Comparison of ENCODE assay signal across 30 cellular contexts in genomic region chr11:112265659-112266409, GRCh38. TPM values are rescaled to one million over a fixed set of nuclear protein-coding genes. Genes with fewer than 3 reads are reported as not detected.
DNase-seq lines count a peak whose midpoint lies in the region; ATAC-seq, FAIRE-seq and TF ChIP-seq lines count a peak whose summit lies in the region.
"Had no signal": no experiment of that assay in that cellular context is flagged by ENCODE, and none has a peak within 500 bp of the region (broad histone marks: within the 10 kb centered on the region; RNA-seq: fewer than 3 reads in every experiment).

No MANE protein-coding gene starts in this region.

- no peak for FAIRE-seq in K562 (lab: Jason Lieb, UNC)
- FAIRE-seq: H54 had no signal

- H4K20me1 ChIP-seq in mammary epithelial cell (ENCODE audit: insufficient read depth, low read length) (no peaks in the 10 kb centered on the region), K562 (replicated peaks; ENCODE audit: control insufficient read depth, insufficient read depth, low read length) (no peaks in the 10 kb centered on the region), smooth muscle cell (ENCODE audit: low read depth) (no peaks in the 10 kb centered on the region)

- CTCF ChIA-PET in mammary epithelial cell (lab: Charles Lee; ENCODE audit: low non-redundant PET), result no interaction called here
- CTCF ChIA-PET in K562 (lab: Yijun Ruan, JAX; ENCODE audit: low intra/inter-chr PET ratio), result interaction anchor here (0.7 kb wide), 1 partner anchor 15 kb away, joined by 3 read pairs; no protein-coding TSS in a partner anchor

- TF ChIP-seq EP300 in K562 (IDR thresholded peaks at IDR 0.05; ENCODE audit: low read length), result no peak

- no TSS peak for BruUV-seq in mammary epithelial cell (replicated peaks; lab: Mats Ljungman, UMichigan)
- no TSS peak for BruUV-seq in K562 (replicated peaks; lab: Mats Ljungman, UMichigan)

- no peaks in the 10 kb centered on the region for H3K27me3 ChIP-seq in mammary epithelial cell (ENCODE audit: insufficient read depth, low read length)
- H3K27me3 ChIP-seq in breast epithelium, result no peaks in the 10 kb centered on the region
- H3K27me3 ChIP-seq in K562 (ENCODE audit: control insufficient read depth in 2 of 2, insufficient read depth in 2 of 2, low read length in 2 of 2), result no peaks in the 10 kb centered on the region; a peak in 1 of 5 replicates
- H3K27me3 ChIP-seq in smooth muscle cell (ENCODE audit: low read depth), result no peaks in the 10 kb centered on the region
- H3K27me3 ChIP-seq: adrenal gland, cardiac muscle cell, dorsolateral prefrontal cortex, neural progenitor cell had no signal

- no peak overlapping the region for H2AFZ ChIP-seq in mammary epithelial cell (ENCODE audit: low read depth, low read length)
- peak overlapping the region; percentile 30 for H2AFZ ChIP-seq in K562 (ENCODE audit: low read depth, low read length)
- peak overlapping the region; percentile 37 for H2AFZ ChIP-seq in smooth muscle cell (ENCODE audit: low read depth)
- H2AFZ ChIP-seq: neural progenitor cell had no signal

- in situ Hi-C loops in mammary epithelial cell (cut with MboI; ENCODE audit: low sequenced_read_pairs in 2 of 2) (no loop called here), K562 (cut with MboI) (no loop called here)

- POLR2A ChIA-PET in K562 (lab: Yijun Ruan, JAX), result interaction anchor here (0.9 to 1.0 kb wide), 2 partner anchors 23 to 46 kb away, joined by 3 read pairs; no protein-coding TSS in a partner anchor

- no peak for TF ChIP-seq RAD21 in K562 (CRISPR knock-in tag; conservative IDR thresholded peaks at IDR 0.05 in 1 of 2, IDR thresholded peaks at IDR 0.05 in 1 of 2)

- no peaks in the 10 kb centered on the region for H3K9me3 ChIP-seq in mammary epithelial cell (replicated peaks; ENCODE audit: insufficient read depth, low read length)
- H3K9me3 ChIP-seq in breast epithelium, result no peaks in the 10 kb centered on the region
- H3K9me3 ChIP-seq in K562 (replicated peaks; ENCODE audit: control insufficient read depth, insufficient read depth, low read depth, low read length), result no peaks in the 10 kb centered on the region
- no peaks in the 10 kb centered on the region for H3K9me3 ChIP-seq in smooth muscle cell (replicated peaks; ENCODE audit: low read depth)
- H3K9me3 ChIP-seq: adrenal gland had no signal

- no peak for TF ChIP-seq POLR2A in breast epithelium (IDR thresholded peaks at IDR 0.05)
- TF ChIP-seq POLR2A in K562 (conservative IDR thresholded peaks at IDR 0.05), result no peak

- 32% methylated on average over 11 of the region's 11 CpGs for WGBS in mammary epithelial cell (ENCODE audit: low coverage, missing lambda C conversion rate)
- WGBS in K562 (ENCODE audit: insufficient coverage, low coverage, missing lambda C conversion rate), result 26% methylated on average over 11 of the region's 11 CpGs
- WGBS in smooth muscle cell (ENCODE audit: low lambda C conversion rate), result 21% methylated on average over 11 of the region's 11 CpGs

- dilution Hi-C loops in mammary epithelial cell (cut with HindIII; ENCODE audit: low sequenced_read_pairs), result no loop called here

- H3K4me1 ChIP-seq in mammary epithelial cell (ENCODE audit: insufficient read depth, low read length), result no peaks in the 10 kb centered on the region
- H3K4me1 ChIP-seq in breast epithelium, result no peaks in the 10 kb centered on the region
- H3K4me1 ChIP-seq in K562 (replicated peaks in 1 of 2; ENCODE audit: control insufficient read depth in 2 of 2, insufficient read depth in 2 of 2, low read length in 2 of 2), result peaks cover 0 to 6% of the 10 kb centered on the region in 2 experiments; a peak in 3 of 5 replicates
- peaks cover 4% of the 10 kb centered on the region for H3K4me1 ChIP-seq in smooth muscle cell (ENCODE audit: low read depth)
- H3K4me1 ChIP-seq: neural progenitor cell had no signal

- H3K4me3 ChIP-seq in mammary epithelial cell (replicated peaks in 1 of 3; ENCODE audit: insufficient read depth in 1 of 3, low read depth in 2 of 3, low read length in 3 of 3) (no peak overlapping the region), breast epithelium (no peak overlapping the region), K562 (no peak overlapping the region), smooth muscle cell (no peak overlapping the region), foreskin fibroblast (ENCODE audit: low read depth in 1 of 2, low read length in 2 of 2) (no peak overlapping the region)
- H3K4me3 ChIP-seq: adrenal gland, cardiac muscle cell, dorsolateral prefrontal cortex, neural progenitor cell had no signal

- no peak overlapping the region for H3K4me2 ChIP-seq in mammary epithelial cell (ENCODE audit: insufficient read depth, low read depth, low read length)
- no peak overlapping the region for H3K4me2 ChIP-seq in K562 (ENCODE audit: insufficient read depth, low read length)
- peak overlapping the region; percentile 67 for H3K4me2 ChIP-seq in smooth muscle cell
- H3K4me2 ChIP-seq: KMS-11, neural progenitor cell had no signal

- peaks cover 10% of the 10 kb centered on the region for H3F3A ChIP-seq in smooth muscle cell (ENCODE audit: low read depth)

- peak; percentile 25 for DNase-seq in mammary epithelial cell
- no peak for DNase-seq in breast epithelium (ENCODE audit: low spot score in 2 of 2)
- no peak for DNase-seq in K562 (ENCODE audit: extremely low read depth in 1 of 4, low spot score in 3 of 4)
- peak; percentile 48 for DNase-seq in left kidney (ENCODE audit: low read depth, low spot score)
- no peak for DNase-seq in smooth muscle cell (lab: John Stamatoyannopoulos, UW; ENCODE audit: unreplicated experiment)
- DNase-seq in NCI-H128 (lab: John Stamatoyannopoulos, UW; ENCODE audit: unreplicated experiment), result no peak
- DNase-seq in foreskin fibroblast, result no peak
- DNase-seq: activated naive CD4-positive, alpha-beta T cell; activated T-cell treated with anti-CD3 and anti-CD28 coated beads, Interleukin-2, amount 50 U/mL, for 1 hour; DMS53; dorsolateral prefrontal cortex; glutamatergic neuron; left cardiac atrium; NCI-H1694; NCI-H2171; NCI-H524; NK-92 treated with Interleukin-12 subunit alpha and Interleukin-12 subunit beta, amount 100 ng/mL, for 24 hours had no signal

- TF ChIP-seq CTCF in mammary epithelial cell (conservative IDR thresholded peaks at IDR 0.05 in 1 of 2, IDR thresholded peaks at IDR 0.05 in 1 of 2; ENCODE audit: extremely low read depth in 1 of 2, insufficient read depth in 1 of 2, low read depth in 1 of 2, low read length in 2 of 2), result no peak
- TF ChIP-seq CTCF in breast epithelium (IDR thresholded peaks at IDR 0.05), result no peak
- TF ChIP-seq CTCF in K562 (IDR thresholded peaks at IDR 0.05 in 2 of 3, conservative IDR thresholded peaks at IDR 0.05 in 1 of 3; ENCODE audit: insufficient read depth in 2 of 3, low read depth in 1 of 3, low read length in 3 of 3), result no peak
- TF ChIP-seq CTCF in smooth muscle cell (IDR thresholded peaks at IDR 0.05; ENCODE audit: borderline replicate concordance, insufficient read depth, poor library complexity, severe bottlenecking), result no peak
- no peak for TF ChIP-seq CTCF in foreskin fibroblast (IDR thresholded peaks at IDR 0.05; ENCODE audit: low read depth, low read length)

- intact Hi-C loops in mammary epithelial cell (cut with micrococcal nuclease), result no loop called here
- intact Hi-C loops in breast epithelium (cut with DNase I; ENCODE audit: low total_unique reads), result no loop called here
- intact Hi-C loops in K562 (cut with micrococcal nuclease), result no loop called here

- ATAC-seq in K562, result no peak
- ATAC-seq in GM21526 (IDR thresholded peaks at IDR 0.05; ENCODE audit: low FRiP score, unreplicated experiment), result no peak
- ATAC-seq: Panc1 had no signal

- H3K79me2 ChIP-seq in mammary epithelial cell (ENCODE audit: insufficient read depth, low read length) (no peaks in the 10 kb centered on the region), K562 (ENCODE audit: control insufficient read depth, insufficient read depth, low read length) (no peaks in the 10 kb centered on the region), smooth muscle cell (ENCODE audit: low read depth) (no peaks in the 10 kb centered on the region)

- no peaks in the 10 kb centered on the region for H3K9me1 ChIP-seq in K562 (ENCODE audit: control insufficient read depth, insufficient read depth, low read length)

- H3K27ac ChIP-seq in mammary epithelial cell (ENCODE audit: insufficient read depth, low read depth, low read length) (no peak overlapping the region), breast epithelium (no peak overlapping the region), K562 (ENCODE audit: extremely low read depth, low read depth, low read length) (no peak overlapping the region), smooth muscle cell (ENCODE audit: low read depth) (peak overlapping the region; percentile 35)
- H3K27ac ChIP-seq: 22Rv1, cardiac muscle cell, dorsolateral prefrontal cortex, KMS-11, neural progenitor cell had no signal

- no peak overlapping the region for H3K9ac ChIP-seq in mammary epithelial cell (ENCODE audit: insufficient read depth, low read length)
- no peak overlapping the region for H3K9ac ChIP-seq in K562 (ENCODE audit: insufficient read depth in 1 of 2, low read depth in 2 of 2, low read length in 2 of 2)
- H3K9ac ChIP-seq in smooth muscle cell (ENCODE audit: low read depth), result no peak overlapping the region
- H3K9ac ChIP-seq: KMS-11, neural progenitor cell had no signal

- H3K36me3 ChIP-seq in mammary epithelial cell (ENCODE audit: insufficient read depth, low read length) (no peaks in the 10 kb centered on the region), breast epithelium (no peaks in the 10 kb centered on the region), K562 (ENCODE audit: control insufficient read depth, insufficient read depth, low read length) (no peaks in the 10 kb centered on the region), smooth muscle cell (ENCODE audit: low read depth) (no peaks in the 10 kb centered on the region)
- H3K36me3 ChIP-seq: adrenal gland, cardiac muscle cell, neural progenitor cell had no signal

RNA-seq across cellular contexts. Expression of gene PLET1, which starts 5.2 kb away (rescaled TPM):
- not detected for total RNA-seq in mammary epithelial cell
- polyA plus RNA-seq in mammary epithelial cell, result not detected
- not detected for polyA minus RNA-seq in mammary epithelial cell
- not detected for total RNA-seq in breast epithelium
- not detected in 2 replicates for total RNA-seq in K562 (2011; cell fraction: chromatin; rRNA removed; ENCODE audit: low replicate concordance)
- not detected in 2 replicates for total RNA-seq in K562 (2011; cell fraction: nucleolus; rRNA removed)
- not detected in 2 replicates for total RNA-seq in K562 (2011; cell fraction: nucleoplasm; rRNA removed)
- not detected in 2 replicates for total RNA-seq in K562 (2014; rRNA removed)
- not detected in 2 replicates for total RNA-seq in K562 (2014; rRNA removed; fragmentation: Illumina TruSeq; extraction: Trizol)
- not detected in 2 replicates for total RNA-seq in K562 (2015; rRNA removed; fragmentation: Illumina TruSeq; extraction: Trizol)
- not detected in 2 replicates for total RNA-seq in K562 (2021)
- not detected in 2 replicates for polyA plus RNA-seq in K562 (2011; rRNA removed)
- not detected in 2 replicates for polyA plus RNA-seq in K562 (2011; cell fraction: cytosol; rRNA removed)
- not detected in 2 replicates for polyA plus RNA-seq in K562 (2011; cell fraction: nucleus; rRNA removed)
- not detected in 2 replicates for polyA plus RNA-seq in K562 (2012)
- not detected in 2 replicates for polyA plus RNA-seq in K562 (2014; fragmentation: Illumina TruSeq; extraction: Trizol)
- polyA plus RNA-seq in K562 (2014; fragmentation: Nextera tagmentation; extraction: Ambion mirVana), result not detected
- not detected in 2 replicates for polyA plus RNA-seq in K562 (2014; rRNA removed)
- polyA minus RNA-seq in K562 (2011; rRNA and poly(A)+ RNA removed), result not detected in 2 replicates
- polyA minus RNA-seq in K562 (2011; cell fraction: cytosol; rRNA and poly(A)+ RNA removed), result not detected in 2 replicates
- not detected in 2 replicates for polyA minus RNA-seq in K562 (2011; cell fraction: nucleus; rRNA and poly(A)+ RNA removed)
- total RNA-seq in smooth muscle cell, result not detected in 2 replicates
- 0.15 TPM in 1 of 2 replicates, not detected in the other for polyA plus RNA-seq in smooth muscle cell
- total RNA-seq: adrenal gland; cardiac muscle cell; dorsolateral prefrontal cortex; HT-29; left cardiac atrium; mesothelial cell of epicardium; progenitor cell of endocrine pancreas; skeletal muscle tissue; T-helper 1 cell treated with Interleukin-12 subunit alpha and Interleukin-12 subunit beta and Interleukin-4 antibody, amounts not matched to agents 30 ng/mL and 1 ng/mL, for 36 hours had no signal
- polyA plus RNA-seq: adrenal gland, cardiac muscle cell had no signal

RNA-seq across cellular contexts. Expression of gene PTS, which starts 39.6 kb away (rescaled TPM):
- total RNA-seq in mammary epithelial cell (10 to 100 TPM; 47.5 to 66.4 TPM), breast epithelium (10 to 100 TPM; 21.8 to 40.4 (median 38.7) TPM), K562 (2014; rRNA removed) (36.5 and 41.1 TPM in 2 replicates), K562 (2014; rRNA removed; fragmentation: Illumina TruSeq; extraction: Trizol) (40.3 and 43.0 TPM in 2 replicates), K562 (2015; rRNA removed; fragmentation: Illumina TruSeq; extraction: Trizol) (28.8 and 31.6 TPM in 2 replicates), K562 (2021) (31.9 and 38.2 TPM in 2 replicates), smooth muscle cell (70.9 and 77.4 TPM in 2 replicates)
- polyA plus RNA-seq in mammary epithelial cell (38.4 TPM), K562 (2011; rRNA removed) (30.3 and 42.1 TPM in 2 replicates), K562 (2014; fragmentation: Illumina TruSeq; extraction: Trizol) (27.1 and 29.8 TPM in 2 replicates), K562 (2014; fragmentation: Nextera tagmentation; extraction: Ambion mirVana) (10 to 100 TPM; 70.4 to 72.7 TPM), K562 (2014; rRNA removed) (51.9 and 58.9 TPM in 2 replicates), smooth muscle cell (75.4 and 102 TPM in 2 replicates)
- 13.0 TPM for polyA minus RNA-seq in mammary epithelial cell
- total RNA-seq in K562 (2011; cell fraction: chromatin; rRNA removed; ENCODE audit: low replicate concordance), result 29.6 and 90.6 TPM in 2 replicates
- 18.8 and 24.5 TPM in 2 replicates for total RNA-seq in K562 (2011; cell fraction: nucleolus; rRNA removed)
- total RNA-seq in K562 (2011; cell fraction: nucleoplasm; rRNA removed), result 44.4 and 73.2 TPM in 2 replicates
- polyA plus RNA-seq in K562 (2011; cell fraction: cytosol; rRNA removed), result 11.6 and 22.2 TPM in 2 replicates
- 27.5 and 32.6 TPM in 2 replicates for polyA plus RNA-seq in K562 (2011; cell fraction: nucleus; rRNA removed)
- 18.6 and 33.9 TPM in 2 replicates for polyA plus RNA-seq in K562 (2012)
- 19.8 and 26.8 TPM in 2 replicates for polyA minus RNA-seq in K562 (2011; rRNA and poly(A)+ RNA removed)
- polyA minus RNA-seq in K562 (2011; cell fraction: cytosol; rRNA and poly(A)+ RNA removed), result 6.4 and 9.6 TPM in 2 replicates
- 14.0 and 19.3 TPM in 2 replicates for polyA minus RNA-seq in K562 (2011; cell fraction: nucleus; rRNA and poly(A)+ RNA removed)

Comparison
In these comparisons a context has a peak if more than half of its experiments do, and no peak if none do; other contexts are left out.
1. DNase-seq: peak in mammary epithelial cell (single experiment) and left kidney (single experiment); none in breast epithelium (0 of 2), K562 (0 of 4), smooth muscle cell (single experiment), NCI-H128 (single experiment) and foreskin fibroblast (0 of 2).